Comparison of ENCODE assay signal across 10 cellular contexts in the genomic region with DNA sequence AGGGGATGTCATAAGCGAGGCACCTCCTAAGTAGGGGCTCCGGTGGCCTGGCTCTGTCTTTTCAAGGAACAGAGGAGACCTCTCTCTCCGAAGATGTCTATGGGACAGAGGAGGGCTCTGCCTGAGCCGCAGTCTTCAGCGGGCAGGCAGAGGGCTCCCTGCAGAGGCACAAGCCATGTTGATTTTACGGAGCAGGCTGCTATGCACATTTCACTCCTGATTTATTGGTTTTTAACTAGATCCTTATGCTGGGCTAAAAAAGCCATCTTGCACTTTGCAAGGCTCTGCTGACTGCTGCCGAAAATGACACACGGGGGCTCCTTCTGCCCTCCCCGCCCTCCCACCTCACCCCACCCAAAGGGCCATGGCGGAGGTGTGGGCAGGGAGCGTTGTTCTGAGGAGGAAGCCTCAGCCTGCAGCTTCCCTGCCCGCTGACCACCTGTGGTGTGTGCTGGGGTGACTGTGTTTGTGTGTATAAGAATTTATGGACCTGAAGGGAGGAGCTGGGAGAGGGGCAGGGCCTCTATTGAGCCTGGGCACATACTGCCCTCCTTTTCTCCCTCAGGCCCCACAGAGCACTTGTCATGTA.
DNase-seq lines count a peak whose midpoint lies in the region; ATAC-seq and TF ChIP-seq lines count a peak whose summit lies in the region.
"Had no signal": no experiment of that assay in that cellular context is flagged by ENCODE, and none has a peak within 500 bp of the region (broad histone marks: within the 10 kb centered on the region; RNA-seq: fewer than 3 reads in every experiment).

No MANE protein-coding gene starts in this region.

- TF ChIP-seq CTCF in liver (IDR thresholded peaks at IDR 0.05; ENCODE audit: low read depth, low read length, missing input control): no peak

- H3K27ac Mint-ChIP-seq in activated T-cell treated with anti-CD3 and anti-CD28 coated beads, Interleukin-2, amount 50 U/mL, for 24 hours: no peak overlapping the region

- H3K4me1 ChIP-seq in adipocyte (ENCODE audit: control insufficient read depth, insufficient read depth, low read length): peaks cover 4% of the 10 kb centered on the region
- peaks cover 14 to 36% (median 19%) of the 10 kb centered on the region in 4 donors for H3K4me1 ChIP-seq in liver (ENCODE audit: control insufficient read depth in 4 of 4, insufficient read depth in 4 of 4, low read length in 3 of 4)
- peaks cover 0 to 17% (median 13%) of the 10 kb centered on the region in 5 donors for H3K4me1 ChIP-seq in subcutaneous abdominal adipose tissue (ENCODE audit: control insufficient read depth in 5 of 5, insufficient read depth in 5 of 5, low read length in 5 of 5)

- H3K4me3 Mint-ChIP-seq in activated T-cell treated with anti-CD3 and anti-CD28 coated beads, Interleukin-2, amount 50 U/mL, for 24 hours: peak overlapping the region; percentile 59

- no peaks in the 10 kb centered on the region for H3K36me3 ChIP-seq in adipocyte (ENCODE audit: control insufficient read depth, insufficient read depth, low read length, severe bottlenecking)
- H3K36me3 ChIP-seq in liver (ENCODE audit: control insufficient read depth in 4 of 4, insufficient read depth in 3 of 4, low read depth in 1 of 4, low read length in 3 of 4): no peaks in the 10 kb centered on the region
- H3K36me3 ChIP-seq in subcutaneous abdominal adipose tissue (ENCODE audit: control insufficient read depth in 5 of 5, insufficient read depth in 5 of 5, low read length in 5 of 5): no peaks in the 10 kb centered on the region

- H3K9ac ChIP-seq in adipocyte (ENCODE audit: low read length) (peak overlapping the region; percentile 34), liver (ENCODE audit: low read depth in 1 of 2, low read length in 2 of 2) (peak overlapping the region in 1 of 2 donors; percentile 36), subcutaneous abdominal adipose tissue (ENCODE audit: low read length in 5 of 5) (peak overlapping the region in 4 of 5 donors; percentile 41 to 64 (median 46))

- H3K36me3 Mint-ChIP-seq in activated T-cell treated with anti-CD3 and anti-CD28 coated beads, Interleukin-2, amount 50 U/mL, for 24 hours (ENCODE audit: low read depth): no peaks in the 10 kb centered on the region

- 31% methylated on average over 12 of the region's 12 CpGs for WGBS in liver

- ATAC-seq in HG02610 (IDR thresholded peaks at IDR 0.05; ENCODE audit: unreplicated experiment): no peak

- peaks cover 66% of the 10 kb centered on the region for H3K27me3 ChIP-seq in adipocyte (replicated peaks; ENCODE audit: control insufficient read depth, insufficient read depth, low read length)
- no peaks in the 10 kb centered on the region for H3K27me3 ChIP-seq in liver (ENCODE audit: control insufficient read depth in 4 of 4, insufficient read depth in 4 of 4, low read length in 3 of 4)
- H3K27me3 ChIP-seq in subcutaneous abdominal adipose tissue (ENCODE audit: control insufficient read depth in 5 of 5, insufficient read depth in 4 of 5, low read length in 5 of 5): peaks cover 0 to 31% (median 23%) of the 10 kb centered on the region in 5 donors

- DNase-seq in activated T-cell treated with anti-CD3 and anti-CD28 coated beads, Interleukin-2, amount 50 U/mL, for 24 hours: no peak
- DNase-seq in activated T-cell treated with anti-CD3 and anti-CD28 coated beads, Interleukin-2, amount 50 U/mL, for 48 hours: no peak
- DNase-seq in adipocyte (ENCODE audit: low read depth) (peak; percentile 15), NCI-H446 treated with DMSO at 0.1 percent for 48 hours (lab: John Stamatoyannopoulos, UW) (no peak), CD1c-positive myeloid dendritic cell (ENCODE audit: extremely low spot score) (no peak)
- DNase-seq: stimulated activated naive CD4-positive, alpha-beta T cell; T-helper 9 cell had no signal

- H3K27me3 Mint-ChIP-seq in activated T-cell treated with anti-CD3 and anti-CD28 coated beads, Interleukin-2, amount 50 U/mL, for 24 hours: peaks cover 83% of the 10 kb centered on the region

- TF ChIP-seq RAD21 in liver (IDR thresholded peaks at IDR 0.05): no peak

- H3K4me3 ChIP-seq in adipocyte (ENCODE audit: low read length) (peak overlapping the region; percentile 78), liver (ENCODE audit: low read depth in 1 of 3, low read length in 3 of 3) (peak overlapping the region; percentile 47 to 63 (median 60)), subcutaneous abdominal adipose tissue (ENCODE audit: low read depth in 1 of 5, low read length in 5 of 5) (peak overlapping the region; percentile 57 to 70 (median 66))

- peaks cover 15% of the 10 kb centered on the region for H3K9me3 ChIP-seq in adipocyte (ENCODE audit: control insufficient read depth, low read length)
- no peaks in the 10 kb centered on the region for H3K9me3 ChIP-seq in liver (ENCODE audit: control insufficient read depth in 4 of 4, low read length in 3 of 4)
- H3K9me3 ChIP-seq in subcutaneous abdominal adipose tissue (ENCODE audit: control insufficient read depth in 5 of 5, low read length in 5 of 5): peaks cover under 1 to 6% (median 3%) of the 10 kb centered on the region in 5 donors

- peaks cover 10% of the 10 kb centered on the region for H3K4me1 Mint-ChIP-seq in activated T-cell treated with anti-CD3 and anti-CD28 coated beads, Interleukin-2, amount 50 U/mL, for 24 hours (ENCODE audit: low read depth)

- peak overlapping the region; percentile 75 to 89 for H3K27ac ChIP-seq in liver (ENCODE audit: low read depth in 1 of 2, low read length in 2 of 2)
- no peak overlapping the region for H3K27ac ChIP-seq in subcutaneous abdominal adipose tissue (ENCODE audit: low read depth, low read length)

- H3K9me3 Mint-ChIP-seq in activated T-cell treated with anti-CD3 and anti-CD28 coated beads, Interleukin-2, amount 50 U/mL, for 24 hours: peaks cover 4% of the 10 kb centered on the region

TF ChIP-seq in liver, 16 proteins besides CTCF, POLR2A, EP300 and RAD21:
- TF ChIP-seq YY1 (IDR thresholded peaks at IDR 0.05): peak; percentile 27
- no peak for TF ChIP-seq JUND (IDR thresholded peaks at IDR 0.05)
TF ChIP-seq in liver: peak in this region for 1.
